In genomic region chr13:48816696-48817095, GRCh38 we compare ENCODE assay signal across 19 cellular contexts.
DNase-seq lines count a peak whose midpoint lies in the region; ATAC-seq and TF ChIP-seq lines count a peak whose summit lies in the region.
"Had no signal": no experiment of that assay in that cellular context is flagged by ENCODE, and none has a peak within 500 bp of the region (broad histone marks: within the 10 kb centered on the region; RNA-seq: fewer than 3 reads in every experiment).

No MANE protein-coding gene starts in this region.

- DNase-seq in CD8-positive, alpha-beta T cell, result no peak
- DNase-seq in fibroblast of villous mesenchyme (ENCODE audit: low read depth), result peak; percentile 77
- DNase-seq in stimulated activated naive CD4-positive, alpha-beta T cell (lab: John Stamatoyannopoulos, UW), result no peak
- DNase-seq: activated CD4-positive, CD25-positive, alpha-beta regulatory T cell treated with anti-CD3 and anti-CD28 coated beads, Interleukin-2, amount 50 U/mL, for 72 hours; activated T-cell treated with anti-CD3 and anti-CD28 coated beads, Interleukin-2, amount 50 U/mL, for 48 hours; anterior cingulate cortex; cortex of kidney; erythroblast; heart left ventricle; KBM-7; NCI-H2029; stimulated activated naive CD8-positive, alpha-beta T cell treated with anti-CD3 and anti-CD28 coated beads, Interleukin-15, Interleukin-2, amounts not matched to agents 100 U/mL and 50 U/mL, for 24 hours; uterus had no signal

- intact Hi-C loops in CD8-positive, alpha-beta T cell (cut with DNase I, micrococcal nuclease), result no loop called here

- CTCF ChIA-PET in CD8-positive, alpha-beta T cell (lab: Charles Lee), result no interaction called here

- no peak for TF ChIP-seq CTCF in CD8-positive, alpha-beta T cell (IDR thresholded peaks at IDR 0.05)
- TF ChIP-seq CTCF in OCI-LY1 (IDR thresholded peaks at IDR 0.05; ENCODE audit: low read length), result no peak
- no peak for TF ChIP-seq CTCF in fibroblast of villous mesenchyme (IDR thresholded peaks at IDR 0.05; ENCODE audit: insufficient read depth, low read depth, low read length)

- peaks cover 32% of the 10 kb centered on the region for H3K4me1 ChIP-seq in ACC112 (ENCODE audit: control insufficient read depth, insufficient read depth, low read length, unreplicated experiment)
- H3K4me1 ChIP-seq in CD8-positive, alpha-beta T cell (ENCODE audit: insufficient read depth, low read length), result peaks cover 5% of the 10 kb centered on the region
- peaks cover 3% of the 10 kb centered on the region for H3K4me1 ChIP-seq in OCI-LY1 (ENCODE audit: insufficient read depth, low read length, severe bottlenecking)
- H3K4me1 ChIP-seq: parathyroid adenoma, uterus had no signal

- POLR2A ChIA-PET in CD8-positive, alpha-beta T cell (lab: Charles Lee), result no interaction called here

- H3K36me3 ChIP-seq in ACC112 (ENCODE audit: insufficient read depth, low read length), result no peaks in the 10 kb centered on the region
- no peaks in the 10 kb centered on the region for H3K36me3 ChIP-seq in CD8-positive, alpha-beta T cell (ENCODE audit: insufficient read depth, low read length)
- H3K36me3 ChIP-seq in OCI-LY1 (ENCODE audit: insufficient read depth, low read length), result no peaks in the 10 kb centered on the region
- H3K36me3 ChIP-seq: heart left ventricle, uterus had no signal

- peaks cover 13% of the 10 kb centered on the region for H3K4me1 Mint-ChIP-seq in CD8-positive, alpha-beta T cell (ENCODE audit: low read depth)

- no peak overlapping the region for H3K9ac ChIP-seq in OCI-LY1 (ENCODE audit: low read length)
- H3K9ac ChIP-seq: parathyroid adenoma had no signal

- no peaks in the 10 kb centered on the region for H3K36me3 Mint-ChIP-seq in CD8-positive, alpha-beta T cell
- H3K36me3 Mint-ChIP-seq: CD14-positive monocyte had no signal

- no peaks in the 10 kb centered on the region for H3K27me3 ChIP-seq in ACC112 (ENCODE audit: insufficient read depth, low read length)
- H3K27me3 ChIP-seq in CD8-positive, alpha-beta T cell (ENCODE audit: insufficient read depth, low read length), result no peaks in the 10 kb centered on the region
- no peaks in the 10 kb centered on the region for H3K27me3 ChIP-seq in OCI-LY1 (ENCODE audit: insufficient read depth, low read length)
- H3K27me3 ChIP-seq: heart left ventricle, uterus had no signal

- H2AFZ ChIP-seq in ACC112 (ENCODE audit: low read length, unreplicated experiment), result no peak overlapping the region
- H2AFZ ChIP-seq in OCI-LY1 (ENCODE audit: low read length), result no peak overlapping the region

- no peaks in the 10 kb centered on the region for H3K9me2 ChIP-seq in OCI-LY1 (ENCODE audit: low read depth, low read length)

- H3K4me2 ChIP-seq in OCI-LY1 (ENCODE audit: low read length), result peak overlapping the region; percentile 37; the same call in 1 of the 2 replicates

- H3K4me3 Mint-ChIP-seq in CD8-positive, alpha-beta T cell, result peak overlapping the region; percentile 74
- H3K4me3 Mint-ChIP-seq: CD14-positive monocyte had no signal

- H3K27ac ChIP-seq in ACC112 (ENCODE audit: low read depth, low read length), result no peak overlapping the region
- H3K27ac ChIP-seq in CD8-positive, alpha-beta T cell (ENCODE audit: low read depth, low read length), result no peak overlapping the region
- no peak overlapping the region for H3K27ac ChIP-seq in OCI-LY1 (ENCODE audit: low read depth, low read length, poor library complexity, severe bottlenecking)
- H3K27ac ChIP-seq: heart left ventricle, parathyroid adenoma had no signal

- no peak for ATAC-seq in CD8-positive, alpha-beta T cell
- no peak for ATAC-seq in GM18909 (IDR thresholded peaks at IDR 0.05; ENCODE audit: poor library complexity, unreplicated experiment)
- ATAC-seq in HG03039 (IDR thresholded peaks at IDR 0.05; ENCODE audit: unreplicated experiment), result no peak
- ATAC-seq: heart left ventricle; stimulated activated naive CD8-positive, alpha-beta T cell treated with anti-CD3 and anti-CD28 coated beads, Interleukin-15, Interleukin-2, amounts not matched to agents 100 U/mL and 50 U/mL, for 24 hours had no signal

- no peak overlapping the region for H3K27ac Mint-ChIP-seq in CD8-positive, alpha-beta T cell
- H3K27ac Mint-ChIP-seq: CD14-positive monocyte had no signal

- H3K9me3 ChIP-seq in CD8-positive, alpha-beta T cell (ENCODE audit: low read length), result no peaks in the 10 kb centered on the region
- H3K9me3 ChIP-seq in OCI-LY1 (ENCODE audit: low read length), result no peaks in the 10 kb centered on the region
- H3K9me3 ChIP-seq: heart left ventricle, uterus had no signal

- peak overlapping the region; percentile 14; the same call in 1 of the 2 replicates for H3K4me3 ChIP-seq in ACC112 (ENCODE audit: low read depth, low read length)
- H3K4me3 ChIP-seq in CD8-positive, alpha-beta T cell (ENCODE audit: low read depth, low read length), result no peak overlapping the region
- no peak overlapping the region for H3K4me3 ChIP-seq in OCI-LY1 (ENCODE audit: low read depth, low read length, poor library complexity, severe bottlenecking)
- no peak overlapping the region for H3K4me3 ChIP-seq in fibroblast of villous mesenchyme (ENCODE audit: low read depth, low read length)
- H3K4me3 ChIP-seq: heart left ventricle, uterus had no signal

- H3K79me2 ChIP-seq in ACC112 (ENCODE audit: control insufficient read depth, insufficient read depth, low read length, unreplicated experiment), result no peaks in the 10 kb centered on the region
- no peaks in the 10 kb centered on the region for H3K79me2 ChIP-seq in OCI-LY1 (ENCODE audit: insufficient read depth, low read length)
- H3K79me2 ChIP-seq: parathyroid adenoma had no signal

- H3K9me3 Mint-ChIP-seq in CD8-positive, alpha-beta T cell, result peaks cover under 1% of the 10 kb centered on the region

- no peaks in the 10 kb centered on the region for H3F3A ChIP-seq in OCI-LY1 (ENCODE audit: insufficient read depth, low read length)

- peaks cover under 1% of the 10 kb centered on the region for H3K27me3 Mint-ChIP-seq in CD8-positive, alpha-beta T cell (ENCODE audit: low read depth)

- H4K20me1 ChIP-seq in OCI-LY1 (ENCODE audit: insufficient read depth, low read length), result no peaks in the 10 kb centered on the region
